In genomic region chr19:30097746-30098280, GRCh38 we compare ENCODE assay signal across 19 cellular contexts.
A peak's percentile ranks its signal among the peaks of the same experiment; 100 is the strongest.
DNase-seq lines count a peak whose midpoint lies in the region; ATAC-seq, FAIRE-seq and TF ChIP-seq lines count a peak whose summit lies in the region.
"Had no signal": no experiment of that assay in that cellular context is flagged by ENCODE, and none has a peak within 500 bp of the region (broad histone marks: within the 10 kb centered on the region; RNA-seq: fewer than 3 reads in every experiment).

No MANE protein-coding gene starts in this region.

- ATAC-seq in Right ventricle myocardium inferior, result no peak
- peak; percentile 47; the same call in 1 of the 2 replicates for ATAC-seq in WTC11
- ATAC-seq in activated naive CD8-positive, alpha-beta T cell treated with anti-CD3 and anti-CD28 coated beads, Interleukin-2, amount 50 U/mL, for 24 hours, result no peak

- H3K9me3 Mint-ChIP-seq in WTC11, result peaks cover 22% of the 10 kb centered on the region
- H3K9me3 Mint-ChIP-seq in activated naive CD8-positive, alpha-beta T cell treated with anti-CD3 and anti-CD28 coated beads, Interleukin-2, amount 50 U/mL, for 24 hours, result no peaks in the 10 kb centered on the region
- H3K9me3 Mint-ChIP-seq: CD4-positive, alpha-beta T cell had no signal

- peaks cover 6% of the 10 kb centered on the region; the same call in 1 of the 2 replicates for H3K36me3 Mint-ChIP-seq in WTC11
- no peaks in the 10 kb centered on the region for H3K36me3 Mint-ChIP-seq in activated naive CD8-positive, alpha-beta T cell treated with anti-CD3 and anti-CD28 coated beads, Interleukin-2, amount 50 U/mL, for 24 hours (ENCODE audit: low read depth)

- no peak for FAIRE-seq in H54 (lab: Jason Lieb, UNC)
- FAIRE-seq: D721Med, G401.6, GM12892, GM18507 had no signal

- H3K36me3 ChIP-seq in spleen, result no peaks in the 10 kb centered on the region

- H3K27ac ChIP-seq in spleen, result no peak overlapping the region
- H3K27ac ChIP-seq: 22Rv1, A549, C4-2B, GM23248 had no signal

- H3K27me3 Mint-ChIP-seq in WTC11 (ENCODE audit: low read depth), result no peaks in the 10 kb centered on the region
- H3K27me3 Mint-ChIP-seq in activated naive CD8-positive, alpha-beta T cell treated with anti-CD3 and anti-CD28 coated beads, Interleukin-2, amount 50 U/mL, for 24 hours, result no peaks in the 10 kb centered on the region
- H3K27me3 Mint-ChIP-seq: CD4-positive, alpha-beta T cell had no signal

- peak; percentile 55 for DNase-seq in Right ventricle myocardium inferior (ENCODE audit: missing footprints)
- DNase-seq in cardiac septum (ENCODE audit: low spot score), result no peak
- DNase-seq in WTC11 (ENCODE audit: low spot score), result no peak
- DNase-seq in spleen, result peak; percentile 51
- no peak for DNase-seq in NCI-H1436 (lab: John Stamatoyannopoulos, UW)
- no peak for DNase-seq in activated naive CD8-positive, alpha-beta T cell treated with anti-CD3 and anti-CD28 coated beads, Interleukin-2, amount 50 U/mL, for 24 hours
- DNase-seq in H54 (ENCODE audit: insufficient read length, low spot score), result no peak
- DNase-seq: AML-193; Caco-2; CD4-positive, alpha-beta T cell; GM23248; H9 had no signal

- H3K27me3 ChIP-seq in spleen (replicated peaks in 1 of 7), result no peaks in the 10 kb centered on the region

- no peaks in the 10 kb centered on the region; the same call in 1 of the 2 replicates for H3K4me1 Mint-ChIP-seq in WTC11
- H3K4me1 Mint-ChIP-seq in activated naive CD8-positive, alpha-beta T cell treated with anti-CD3 and anti-CD28 coated beads, Interleukin-2, amount 50 U/mL, for 24 hours, result no peaks in the 10 kb centered on the region
- H3K4me1 Mint-ChIP-seq: H9 had no signal

- no peaks in the 10 kb centered on the region for H3K9me3 ChIP-seq in spleen
- H3K9me3 ChIP-seq: A549, Caco-2 had no signal

- no peak overlapping the region for H3K4me3 Mint-ChIP-seq in WTC11
- no peak overlapping the region for H3K4me3 Mint-ChIP-seq in activated naive CD8-positive, alpha-beta T cell treated with anti-CD3 and anti-CD28 coated beads, Interleukin-2, amount 50 U/mL, for 24 hours
- H3K4me3 Mint-ChIP-seq: CD4-positive, alpha-beta T cell; H9 had no signal

- POLR2A ChIA-PET in WTC11 (lab: Charles Lee), result no interaction called here

- intact Hi-C loops in Right ventricle myocardium inferior (cut with DNase I) (no loop called here), cardiac septum (cut with DNase I) (no loop called here), spleen (cut with DNase I; ENCODE audit: low total_unique reads) (no loop called here)

- no peaks in the 10 kb centered on the region for H3K4me1 ChIP-seq in spleen
- H3K4me1 ChIP-seq: A549, Caco-2 had no signal

- TF ChIP-seq POLR2A in spleen (IDR thresholded peaks at IDR 0.05), result no peak
- no peak for TF ChIP-seq POLR2A in H54 (IDR thresholded peaks at IDR 0.05; ENCODE audit: low read depth, low read length)

- H3K4me3 ChIP-seq in spleen, result no peak overlapping the region
- H3K4me3 ChIP-seq: A549, GM23248 had no signal

- TF ChIP-seq CTCF in WTC11 (IDR thresholded peaks at IDR 0.05) (no peak), spleen (IDR thresholded peaks at IDR 0.05 in 8 of 11, conservative IDR thresholded peaks at IDR 0.05 in 3 of 11) (no peak)

- H3K27ac Mint-ChIP-seq in WTC11, result no peak overlapping the region
- no peak overlapping the region for H3K27ac Mint-ChIP-seq in activated naive CD8-positive, alpha-beta T cell treated with anti-CD3 and anti-CD28 coated beads, Interleukin-2, amount 50 U/mL, for 24 hours
- H3K27ac Mint-ChIP-seq: CD4-positive, alpha-beta T cell had no signal

- CTCF ChIA-PET in WTC11 (lab: Charles Lee), result interaction anchor here (1.0 to 1.3 kb wide), 2 partner anchors 22 to 108 kb away, joined by 3 read pairs; no protein-coding TSS in a partner anchor

- WGBS in spleen, 5 donors, result 80 to 96% (median 90%) methylated on average over 8 to 9 of the region's 9 CpGs

TF ChIP-seq in WTC11, 78 proteins besides CTCF, POLR2A, EP300 and RAD21 (continues in another document):
- TF ChIP-seq, protein P1, sequence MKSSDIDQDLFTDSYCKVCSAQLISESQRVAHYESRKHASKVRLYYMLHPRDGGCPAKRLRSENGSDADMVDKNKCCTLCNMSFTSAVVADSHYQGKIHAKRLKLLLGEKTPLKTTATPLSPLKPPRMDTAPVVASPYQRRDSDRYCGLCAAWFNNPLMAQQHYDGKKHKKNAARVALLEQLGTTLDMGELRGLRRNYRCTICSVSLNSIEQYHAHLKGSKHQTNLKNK (CRISPR knock-in tag; IDR thresholded peaks at IDR 0.05), result no peak
- TF ChIP-seq GABPB1 (CRISPR knock-in tag; IDR thresholded peaks at IDR 0.05), result no peak
- TF ChIP-seq MAX (CRISPR knock-in tag; IDR thresholded peaks at IDR 0.05), result no peak
- TF ChIP-seq ZNF396 (CRISPR knock-in tag; IDR thresholded peaks at IDR 0.05; ENCODE audit: borderline replicate concordance), result no peak
- TF ChIP-seq ZNF232 (CRISPR knock-in tag; IDR thresholded peaks at IDR 0.05), result no peak
- TF ChIP-seq PRDM15 (CRISPR knock-in tag; IDR thresholded peaks at IDR 0.05), result no peak
- TF ChIP-seq PRRX2 (CRISPR knock-in tag; IDR thresholded peaks at IDR 0.05), result no peak
- no peak for TF ChIP-seq NFATC4 (CRISPR knock-in tag; IDR thresholded peaks at IDR 0.05)
- TF ChIP-seq ATF6 (CRISPR knock-in tag; IDR thresholded peaks at IDR 0.05), result no peak
- TF ChIP-seq SMAD3 (CRISPR knock-in tag; IDR thresholded peaks at IDR 0.05; ENCODE audit: borderline replicate concordance), result no peak
- no peak for TF ChIP-seq NFYB (CRISPR knock-in tag; conservative IDR thresholded peaks at IDR 0.05; ENCODE audit: low read depth)
- TF ChIP-seq, protein P2, sequence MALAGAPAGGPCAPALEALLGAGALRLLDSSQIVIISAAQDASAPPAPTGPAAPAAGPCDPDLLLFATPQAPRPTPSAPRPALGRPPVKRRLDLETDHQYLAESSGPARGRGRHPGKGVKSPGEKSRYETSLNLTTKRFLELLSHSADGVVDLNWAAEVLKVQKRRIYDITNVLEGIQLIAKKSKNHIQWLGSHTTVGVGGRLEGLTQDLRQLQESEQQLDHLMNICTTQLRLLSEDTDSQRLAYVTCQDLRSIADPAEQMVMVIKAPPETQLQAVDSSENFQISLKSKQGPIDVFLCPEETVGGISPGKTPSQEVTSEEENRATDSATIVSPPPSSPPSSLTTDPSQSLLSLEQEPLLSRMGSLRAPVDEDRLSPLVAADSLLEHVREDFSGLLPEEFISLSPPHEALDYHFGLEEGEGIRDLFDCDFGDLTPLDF (CRISPR knock-in tag; IDR thresholded peaks at IDR 0.05), result no peak
- TF ChIP-seq SOX15 (CRISPR knock-in tag; IDR thresholded peaks at IDR 0.05), result no peak
- TF ChIP-seq CREM (CRISPR knock-in tag; IDR thresholded peaks at IDR 0.05), result no peak
- TF ChIP-seq ZBTB43 (CRISPR knock-in tag; IDR thresholded peaks at IDR 0.05), result no peak

Comparison
In these comparisons a context has a peak if more than half of its experiments do, and no peak if none do; other contexts are left out.
1. DNase-seq: peak in Right ventricle myocardium inferior (single experiment) and spleen (single experiment); none in cardiac septum (single experiment), WTC11 (single experiment), NCI-H1436 (single experiment), activated naive CD8-positive, alpha-beta T cell treated with anti-CD3 and anti-CD28 coated beads, Interleukin-2, amount 50 U/mL, for 24 hours (single experiment) and H54 (single experiment).